In the genomic region with DNA sequence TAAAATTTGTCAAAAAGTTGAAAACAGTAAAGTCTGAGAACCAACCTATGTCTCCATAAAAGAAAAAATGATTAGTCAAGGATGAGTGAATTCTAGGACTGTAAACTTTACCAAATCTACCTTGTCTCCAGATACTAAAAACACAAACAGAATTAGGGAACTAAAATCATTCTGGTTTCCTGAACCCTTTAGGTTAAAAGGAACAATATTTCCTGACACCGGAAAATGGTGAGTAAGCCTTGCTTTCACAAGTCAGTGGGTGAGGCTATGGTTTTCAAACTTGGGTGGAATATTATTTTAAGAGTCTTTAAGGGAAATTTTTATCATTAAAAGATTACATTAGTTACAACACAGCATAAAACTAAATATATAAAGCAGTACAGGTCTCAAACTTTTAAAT, we compare ENCODE assay signal across 1 cellular context.
TF ChIP-seq lines count a peak whose summit lies in the region.

No MANE protein-coding gene starts in this region.

TF ChIP-seq in endothelial cell of umbilical vein, 7 proteins besides CTCF, POLR2A, EP300 and RAD21:
- TF ChIP-seq MYC (IDR thresholded peaks at IDR 0.05; ENCODE audit: low read depth, low read length) (no peak), JUN (IDR thresholded peaks at IDR 0.05; ENCODE audit: borderline replicate concordance, insufficient read depth, insufficient read length, low read depth) (peak; percentile 56), FOS (IDR thresholded peaks at IDR 0.05; ENCODE audit: borderline replicate concordance, insufficient read depth, low read length) (peak; percentile 82), POLR2AphosphoS5 (IDR thresholded peaks at IDR 0.05; ENCODE audit: insufficient read depth, low read depth, low read length) (no peak), EZH2 (IDR thresholded peaks at IDR 0.05; ENCODE audit: borderline replicate concordance, low read depth, low read length, severe bottlenecking) (no peak)
- TF ChIP-seq, protein P1, sequence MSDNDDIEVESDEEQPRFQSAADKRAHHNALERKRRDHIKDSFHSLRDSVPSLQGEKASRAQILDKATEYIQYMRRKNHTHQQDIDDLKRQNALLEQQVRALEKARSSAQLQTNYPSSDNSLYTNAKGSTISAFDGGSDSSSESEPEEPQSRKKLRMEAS (IDR thresholded peaks at IDR 0.05; ENCODE audit: insufficient read depth, insufficient read length) = no peak
